ENCODE assay signal across 17 cellular contexts in genomic region chr21:38837806-38838461, GRCh38. TPM values are rescaled to one million over a fixed set of nuclear protein-coding genes. Genes with fewer than 3 reads are reported as not detected.
DNase-seq lines count a peak whose midpoint lies in the region; ATAC-seq and TF ChIP-seq lines count a peak whose summit lies in the region.
"Had no signal": no experiment of that assay in that cellular context is flagged by ENCODE, and none has a peak within 500 bp of the region (broad histone marks: within the 10 kb centered on the region; RNA-seq: fewer than 3 reads in every experiment).

No MANE protein-coding gene starts in this region.

- no peak overlapping the region for H3K9ac ChIP-seq in SK-N-SH
- H3K9ac ChIP-seq in colonic mucosa (ENCODE audit: low read depth in 2 of 2, low read length in 2 of 2), result no peak overlapping the region

- H3K27ac Mint-ChIP-seq in type B pancreatic cell, result no peak overlapping the region
- H3K27ac Mint-ChIP-seq: B cell had no signal

- no peak for TF ChIP-seq RAD21 in SK-N-SH (IDR thresholded peaks at IDR 0.05; ENCODE audit: low read length)

- intact Hi-C loops in colonic mucosa (cut with DNase I), result no loop called here

- H3K9me2 ChIP-seq in SK-N-SH, result no peaks in the 10 kb centered on the region

- no peaks in the 10 kb centered on the region for H3K4me1 Mint-ChIP-seq in type B pancreatic cell (ENCODE audit: unreplicated experiment)
- H3K4me1 Mint-ChIP-seq: B cell had no signal

- H3K27me3 ChIP-seq in SK-N-SH (ENCODE audit: insufficient read depth), result no peaks in the 10 kb centered on the region
- H3K27me3 ChIP-seq in colonic mucosa, result no peaks in the 10 kb centered on the region

- H4K20me1 ChIP-seq in SK-N-SH (ENCODE audit: insufficient read depth), result no peaks in the 10 kb centered on the region

- H3K9me3 Mint-ChIP-seq in type B pancreatic cell, result no peaks in the 10 kb centered on the region

- H3K79me2 ChIP-seq in SK-N-SH (ENCODE audit: insufficient read depth), result no peaks in the 10 kb centered on the region

- no peaks in the 10 kb centered on the region for H3K27me3 Mint-ChIP-seq in type B pancreatic cell

- ATAC-seq in SK-N-SH treated with all-trans-retinoic acid at 6 μM for 48 hours, result no peak
- ATAC-seq in HG03354 (IDR thresholded peaks at IDR 0.05; ENCODE audit: poor library complexity, severe bottlenecking, unreplicated experiment), result no peak

- no peaks in the 10 kb centered on the region for H3K36me3 Mint-ChIP-seq in type B pancreatic cell

- POLR2A ChIA-PET in SK-N-SH (lab: Yijun Ruan, JAX), result no interaction called here
- POLR2A ChIA-PET in RWPE1 (lab: Yijun Ruan, JAX; ENCODE audit: low non-redundant PET), result no interaction called here

- no peak overlapping the region for H3K4me3 Mint-ChIP-seq in type B pancreatic cell
- H3K4me3 Mint-ChIP-seq: B cell had no signal

- H3K36me3 ChIP-seq in SK-N-SH (replicated peaks in 1 of 2; ENCODE audit: control insufficient read depth in 1 of 2, insufficient read depth in 2 of 2, low read length in 1 of 2) (no peaks in the 10 kb centered on the region), colonic mucosa (no peaks in the 10 kb centered on the region)
- H3K36me3 ChIP-seq: HAP-1 had no signal

- H3K4me3 ChIP-seq in SK-N-SH (ENCODE audit: low read depth in 2 of 2, low read length in 1 of 2) (no peak overlapping the region), colonic mucosa (no peak overlapping the region)
- H3K4me3 ChIP-seq: HAP-1 had no signal

- WGBS in SK-N-SH (ENCODE audit: low lambda C conversion rate), result 61% methylated on average over 5 of the region's 5 CpGs

- H3K4me1 ChIP-seq in SK-N-SH (ENCODE audit: control insufficient read depth in 1 of 2, insufficient read depth in 2 of 2, low read depth in 1 of 2, low read length in 1 of 2) (peaks cover 3 to 22% of the 10 kb centered on the region in 2 experiments; a peak in 3 of 4 replicates), colonic mucosa (no peaks in the 10 kb centered on the region)
- H3K4me1 ChIP-seq: HAP-1 had no signal

- H3K27ac ChIP-seq in SK-N-SH (ENCODE audit: low read depth in 2 of 2, low read length in 1 of 2) (peak overlapping the region in 1 of 2 experiments; percentile 93; a peak in 2 of 4 replicates), RWPE1 (peak overlapping the region; percentile 98), colonic mucosa (no peak overlapping the region)
- H3K27ac ChIP-seq: 22Rv1 had no signal

- H3K4me2 ChIP-seq in SK-N-SH, result no peak overlapping the region

- H3F3A ChIP-seq in SK-N-SH (replicated peaks; ENCODE audit: insufficient read depth), result peaks cover 22% of the 10 kb centered on the region

- DNase-seq in SK-N-SH, result no peak
- DNase-seq in RWPE1 (ENCODE audit: low spot score), result no peak
- DNase-seq in colonic mucosa, result peak; percentile 15
- peak; percentile 32 for DNase-seq in type B pancreatic cell (ENCODE audit: extremely low spot score, unreplicated experiment)
- no peak for DNase-seq in HPDE6-E6E7 (ENCODE audit: extremely low spot score)
- DNase-seq in activated T-cell treated with anti-CD3 and anti-CD28 coated beads for 4 hours, result no peak
- DNase-seq: DMS79 treated with DMSO at 0.1 percent for 48 hours, NCI-H1694 treated with DMSO at 0.1 percent for 48 hours, NCI-H2107, NCI-H510A treated with DMSO at 0.1 percent for 48 hours, NCI-H774, RPMI8226 had no signal

- peak overlapping the region; percentile 33; the same call in 1 of the 2 replicates for H2AFZ ChIP-seq in SK-N-SH (ENCODE audit: low read depth)

- TF ChIP-seq CTCF in SK-N-SH (IDR thresholded peaks at IDR 0.05) (no peak), RWPE1 (conservative IDR thresholded peaks at IDR 0.05; ENCODE audit: low read depth) (no peak), colonic mucosa (IDR thresholded peaks at IDR 0.05) (no peak), type B pancreatic cell (conservative IDR thresholded peaks at IDR 0.05) (no peak)

- TF ChIP-seq EP300 in SK-N-SH (IDR thresholded peaks at IDR 0.05; ENCODE audit: borderline replicate concordance in 1 of 2, low read depth in 1 of 2, low read length in 1 of 2), result no peak

- CTCF ChIA-PET in SK-N-SH (lab: Yijun Ruan, JAX), result no interaction called here
- CTCF ChIA-PET in RWPE1 (lab: Yijun Ruan, JAX), result no interaction called here

- H3K9me3 ChIP-seq in SK-N-SH (no peaks in the 10 kb centered on the region), colonic mucosa (no peaks in the 10 kb centered on the region)
- H3K9me3 ChIP-seq: HAP-1 had no signal

TF ChIP-seq in SK-N-SH, 30 proteins besides CTCF, POLR2A, EP300 and RAD21:
- no peak for TF ChIP-seq NRF1 (IDR thresholded peaks at IDR 0.05; ENCODE audit: low read depth, low read length)
- TF ChIP-seq, protein P1, sequence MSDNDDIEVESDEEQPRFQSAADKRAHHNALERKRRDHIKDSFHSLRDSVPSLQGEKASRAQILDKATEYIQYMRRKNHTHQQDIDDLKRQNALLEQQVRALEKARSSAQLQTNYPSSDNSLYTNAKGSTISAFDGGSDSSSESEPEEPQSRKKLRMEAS (IDR thresholded peaks at IDR 0.05; ENCODE audit: low read depth), result no peak

TF ChIP-seq in SK-N-SH treated with all-trans-retinoic acid at 6 μM for 48 hours, 23 proteins besides CTCF, POLR2A, EP300 and RAD21:
- TF ChIP-seq, protein P2, sequence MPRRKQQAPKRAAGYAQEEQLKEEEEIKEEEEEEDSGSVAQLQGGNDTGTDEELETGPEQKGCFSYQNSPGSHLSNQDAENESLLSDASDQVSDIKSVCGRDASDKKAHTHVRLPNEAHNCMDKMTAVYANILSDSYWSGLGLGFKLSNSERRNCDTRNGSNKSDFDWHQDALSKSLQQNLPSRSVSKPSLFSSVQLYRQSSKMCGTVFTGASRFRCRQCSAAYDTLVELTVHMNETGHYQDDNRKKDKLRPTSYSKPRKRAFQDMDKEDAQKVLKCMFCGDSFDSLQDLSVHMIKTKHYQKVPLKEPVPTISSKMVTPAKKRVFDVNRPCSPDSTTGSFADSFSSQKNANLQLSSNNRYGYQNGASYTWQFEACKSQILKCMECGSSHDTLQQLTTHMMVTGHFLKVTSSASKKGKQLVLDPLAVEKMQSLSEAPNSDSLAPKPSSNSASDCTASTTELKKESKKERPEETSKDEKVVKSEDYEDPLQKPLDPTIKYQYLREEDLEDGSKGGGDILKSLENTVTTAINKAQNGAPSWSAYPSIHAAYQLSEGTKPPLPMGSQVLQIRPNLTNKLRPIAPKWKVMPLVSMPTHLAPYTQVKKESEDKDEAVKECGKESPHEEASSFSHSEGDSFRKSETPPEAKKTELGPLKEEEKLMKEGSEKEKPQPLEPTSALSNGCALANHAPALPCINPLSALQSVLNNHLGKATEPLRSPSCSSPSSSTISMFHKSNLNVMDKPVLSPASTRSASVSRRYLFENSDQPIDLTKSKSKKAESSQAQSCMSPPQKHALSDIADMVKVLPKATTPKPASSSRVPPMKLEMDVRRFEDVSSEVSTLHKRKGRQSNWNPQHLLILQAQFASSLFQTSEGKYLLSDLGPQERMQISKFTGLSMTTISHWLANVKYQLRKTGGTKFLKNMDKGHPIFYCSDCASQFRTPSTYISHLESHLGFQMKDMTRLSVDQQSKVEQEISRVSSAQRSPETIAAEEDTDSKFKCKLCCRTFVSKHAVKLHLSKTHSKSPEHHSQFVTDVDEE (CRISPR knock-in tag; IDR thresholded peaks at IDR 0.05), result no peak
- no peak for TF ChIP-seq ZFP30 (CRISPR knock-in tag; IDR thresholded peaks at IDR 0.05)
- TF ChIP-seq BACH2 (CRISPR knock-in tag; IDR thresholded peaks at IDR 0.05; ENCODE audit: borderline replicate concordance), result no peak
- TF ChIP-seq TOX (CRISPR knock-in tag; IDR thresholded peaks at IDR 0.05; ENCODE audit: borderline replicate concordance), result no peak

RNA-seq across cellular contexts. Expression of gene ETS2, which starts 32.2 kb away (rescaled TPM):
- polyA plus RNA-seq in SK-N-SH (2012; rRNA removed), result 14.2 and 16.3 TPM in 2 replicates
- 11.4 and 13.6 TPM in 2 replicates for polyA plus RNA-seq in SK-N-SH (2012; cell fraction: cytosol; rRNA removed)
- polyA plus RNA-seq in SK-N-SH (2012; cell fraction: nucleus; rRNA removed), result 26.5 and 30.4 TPM in 2 replicates
- 100 to 1,000 TPM; 110 to 185 TPM for total RNA-seq in colonic mucosa
- total RNA-seq in type B pancreatic cell (ENCODE audit: low replicate concordance), result 42.2 and 46.8 TPM in 2 replicates

Comparison
In these comparisons a context has a peak if more than half of its experiments do, and no peak if none do; other contexts are left out.
1. DNase-seq: peak in colonic mucosa (single experiment) and type B pancreatic cell (single experiment); none in SK-N-SH (single experiment), RWPE1 (single experiment), HPDE6-E6E7 (single experiment) and activated T-cell treated with anti-CD3 and anti-CD28 coated beads for 4 hours (single experiment).